In genomic region chr12:19971396-19971802, GRCh38 we compare ENCODE assay signal across 2 cellular contexts.
TF ChIP-seq lines count a peak whose summit lies in the region.

No MANE protein-coding gene starts in this region.

TF ChIP-seq in A549, 52 proteins besides CTCF, POLR2A, EP300 and RAD21 (continued from another document):
- TF ChIP-seq USF2 (IDR thresholded peaks at IDR 0.05) (0 out of 2 replicates have a peak, but pooled peaks have one; percentile 22), MYC (IDR thresholded peaks at IDR 0.05; ENCODE audit: borderline replicate concordance, low read length) (no peak), KDM5A (IDR thresholded peaks at IDR 0.05) (no peak), CEBPB (IDR thresholded peaks at IDR 0.05) (peak in 1 of 2 experiments; percentile 17; a peak in 1 of 4 replicates), MAZ (IDR thresholded peaks at IDR 0.05; ENCODE audit: borderline replicate concordance, low read depth, low read length) (no peak), CHD2 (IDR thresholded peaks at IDR 0.05; ENCODE audit: low read length, partially characterized antibody) (no peak), HEYL (CRISPR knock-in tag; IDR thresholded peaks at IDR 0.05) (no peak), PBX3 (IDR thresholded peaks at IDR 0.05) (no peak), FOSL2 (IDR thresholded peaks at IDR 0.05) (no peak), FOSL2 (CRISPR knock-in tag; IDR thresholded peaks at IDR 0.05) (peak; percentile 46), ELK1 (IDR thresholded peaks at IDR 0.05; ENCODE audit: low read depth, low read length) (no peak), TFCP2L1 (CRISPR knock-in tag; IDR thresholded peaks at IDR 0.05) (no peak), GATA3 (IDR thresholded peaks at IDR 0.05; ENCODE audit: borderline replicate concordance) (peak; percentile 41; the same call in 1 of the 2 replicates), MAFK (IDR thresholded peaks at IDR 0.05; ENCODE audit: partially characterized antibody) (peak; percentile 96), CBX8 (IDR thresholded peaks at IDR 0.05) (no peak)
- TF ChIP-seq, protein P1, sequence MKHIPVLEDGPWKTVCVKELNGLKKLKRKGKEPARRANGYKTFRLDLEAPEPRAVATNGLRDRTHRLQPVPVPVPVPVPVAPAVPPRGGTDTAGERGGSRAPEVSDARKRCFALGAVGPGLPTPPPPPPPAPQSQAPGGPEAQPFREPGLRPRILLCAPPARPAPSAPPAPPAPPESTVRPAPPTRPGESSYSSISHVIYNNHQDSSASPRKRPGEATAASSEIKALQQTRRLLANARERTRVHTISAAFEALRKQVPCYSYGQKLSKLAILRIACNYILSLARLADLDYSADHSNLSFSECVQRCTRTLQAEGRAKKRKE (CRISPR knock-in tag; IDR thresholded peaks at IDR 0.05; ENCODE audit: low read depth): no peak

TF ChIP-seq in H1, 55 proteins besides CTCF, POLR2A, EP300 and RAD21 (continued from another document):
- TF ChIP-seq BACH1 (IDR thresholded peaks at IDR 0.05; ENCODE audit: low read length) (peak; percentile 37; the same call in 1 of the 2 replicates), EGR1 (IDR thresholded peaks at IDR 0.05; ENCODE audit: borderline replicate concordance, low read depth, low read length) (no peak), TEAD4 (IDR thresholded peaks at IDR 0.05; ENCODE audit: low read depth, low read length) (peak; percentile 76), TAF7 (optimal IDR thresholded peaks at IDR 0.05; ENCODE audit: borderline replicate concordance, low read depth, low read length) (no peak), MAFK (IDR thresholded peaks at IDR 0.05; ENCODE audit: low read depth, low read length) (peak; percentile 71; the same call in 1 of the 2 replicates), SP4 (IDR thresholded peaks at IDR 0.05; ENCODE audit: low read length) (no peak), PHF8 (conservative IDR thresholded peaks at IDR 0.05; ENCODE audit: low read depth, low read length) (no peak), SP1 (IDR thresholded peaks at IDR 0.05; ENCODE audit: low read depth, low read length) (no peak), ASH2L (IDR thresholded peaks at IDR 0.05; ENCODE audit: low read length) (no peak)
TF ChIP-seq in H1: peak in this region for 7.
